ENCODE assay signal across 10 cellular contexts in genomic region chr18:12569791-12570190, GRCh38.
"Had no signal": no experiment of that assay in that cellular context is flagged by ENCODE, and none has a peak within 500 bp of the region (broad histone marks: within the 10 kb centered on the region; RNA-seq: fewer than 3 reads in every experiment).

No MANE protein-coding gene starts in this region.

- H3K9me3 Mint-ChIP-seq: GM23338, HFFc6 had no signal

- ATAC-seq: GM23338, HCT116, HepG2 had no signal

- H3K9me3 ChIP-seq: HAP-1 had no signal

- H3K4me2 ChIP-seq: GM23338 had no signal

- H3K27ac Mint-ChIP-seq: GM23338, HFFc6, IgD-negative memory B cell had no signal

- H3K36me3 Mint-ChIP-seq: IgD-negative memory B cell had no signal

- H3K36me3 ChIP-seq: HAP-1 had no signal

- H3K27me3 Mint-ChIP-seq: IgD-negative memory B cell had no signal

- FAIRE-seq: H1, HepG2 had no signal

- H3K4me1 Mint-ChIP-seq: GM23338, IgD-negative memory B cell had no signal

- H2AFZ ChIP-seq: GM23338 had no signal

- H3K27ac ChIP-seq: HL-60 had no signal

- H3K4me3 ChIP-seq: GM23338, HAP-1 had no signal

- DNase-seq: H7, HFFc6, KBM-7 had no signal

- H3K4me1 ChIP-seq: HAP-1 had no signal

- H3K4me3 Mint-ChIP-seq: GM23338, HFFc6, IgD-negative memory B cell had no signal
